In the genomic region with DNA sequence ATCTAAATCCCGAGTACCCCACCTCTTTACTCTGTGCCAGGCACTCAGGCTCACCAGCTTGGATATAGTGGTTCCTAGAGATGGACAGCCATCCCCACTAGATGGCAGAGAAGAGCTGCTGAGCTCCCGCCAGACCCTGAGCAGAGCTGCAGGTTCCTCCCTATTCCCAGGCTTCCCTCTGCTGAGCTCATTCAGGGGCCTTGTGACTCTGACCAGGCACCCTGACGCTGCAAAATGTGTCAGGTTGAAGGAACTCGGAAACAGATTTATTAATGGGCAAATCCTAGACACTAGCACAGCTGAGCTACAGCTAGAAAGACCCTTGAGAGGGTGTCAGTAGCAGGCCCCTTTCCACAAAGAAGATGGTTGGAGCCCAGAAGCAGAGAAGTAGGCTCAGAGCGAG, we compare ENCODE assay signal across 1 cellular context.
TF ChIP-seq lines count a peak whose summit lies in the region.

No MANE protein-coding gene starts in this region.

TF ChIP-seq in IMR-90, 13 proteins besides CTCF, POLR2A, EP300 and RAD21:
- TF ChIP-seq BHLHE40 (IDR thresholded peaks at IDR 0.05; ENCODE audit: low read depth, low read length) (no peak), MXI1 (IDR thresholded peaks at IDR 0.05; ENCODE audit: borderline replicate concordance, low read depth, low read length) (no peak), SMC3 (IDR thresholded peaks at IDR 0.05; ENCODE audit: low read depth, low read length) (peak; percentile 94), RCOR1 (IDR thresholded peaks at IDR 0.05; ENCODE audit: insufficient replicate concordance, low read length) (no peak), NFE2L2 (IDR thresholded peaks at IDR 0.05; ENCODE audit: low read depth, low read length) (peak; percentile 93), CHD1 (IDR thresholded peaks at IDR 0.05; ENCODE audit: low read depth, low read length) (peak; percentile 51; the same call in 1 of the 2 replicates), RFX5 (IDR thresholded peaks at IDR 0.05; ENCODE audit: low read depth, low read length) (no peak), FOS (IDR thresholded peaks at IDR 0.05; ENCODE audit: low read depth, low read length) (peak; percentile 53; the same call in 1 of the 2 replicates), MAFK (IDR thresholded peaks at IDR 0.05; ENCODE audit: low read depth, low read length) (peak; percentile 77), MAZ (IDR thresholded peaks at IDR 0.05; ENCODE audit: borderline replicate concordance, low read depth, low read length) (peak; percentile 59; the same call in 1 of the 2 replicates)
- TF ChIP-seq, protein P1, sequence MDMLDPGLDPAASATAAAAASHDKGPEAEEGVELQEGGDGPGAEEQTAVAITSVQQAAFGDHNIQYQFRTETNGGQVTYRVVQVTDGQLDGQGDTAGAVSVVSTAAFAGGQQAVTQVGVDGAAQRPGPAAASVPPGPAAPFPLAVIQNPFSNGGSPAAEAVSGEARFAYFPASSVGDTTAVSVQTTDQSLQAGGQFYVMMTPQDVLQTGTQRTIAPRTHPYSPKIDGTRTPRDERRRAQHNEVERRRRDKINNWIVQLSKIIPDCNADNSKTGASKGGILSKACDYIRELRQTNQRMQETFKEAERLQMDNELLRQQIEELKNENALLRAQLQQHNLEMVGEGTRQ (IDR thresholded peaks at IDR 0.05; ENCODE audit: low read depth, low read length), result peak; percentile 63; the same call in 1 of the 2 replicates
- TF ChIP-seq, protein P2, sequence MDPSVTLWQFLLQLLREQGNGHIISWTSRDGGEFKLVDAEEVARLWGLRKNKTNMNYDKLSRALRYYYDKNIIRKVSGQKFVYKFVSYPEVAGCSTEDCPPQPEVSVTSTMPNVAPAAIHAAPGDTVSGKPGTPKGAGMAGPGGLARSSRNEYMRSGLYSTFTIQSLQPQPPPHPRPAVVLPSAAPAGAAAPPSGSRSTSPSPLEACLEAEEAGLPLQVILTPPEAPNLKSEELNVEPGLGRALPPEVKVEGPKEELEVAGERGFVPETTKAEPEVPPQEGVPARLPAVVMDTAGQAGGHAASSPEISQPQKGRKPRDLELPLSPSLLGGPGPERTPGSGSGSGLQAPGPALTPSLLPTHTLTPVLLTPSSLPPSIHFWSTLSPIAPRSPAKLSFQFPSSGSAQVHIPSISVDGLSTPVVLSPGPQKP (IDR thresholded peaks at IDR 0.05; ENCODE audit: borderline replicate concordance, low read depth, low read length), result no peak
